2 cellular contexts compared by ENCODE assay signal in genomic region chr2:38634684-38635083, GRCh38.
TF ChIP-seq lines count a peak whose summit lies in the region.

No MANE protein-coding gene starts in this region.

TF ChIP-seq in HEK293, 187 proteins besides CTCF, POLR2A, EP300 and RAD21:
- TF ChIP-seq PRDM6 (tag by site-specific recombination; IDR thresholded peaks at IDR 0.05) (peak; percentile 37; the same call in 1 of the 2 replicates), ZBTB21 (tag by site-specific recombination; IDR thresholded peaks at IDR 0.05) (no peak)

TF ChIP-seq in GM12878, 131 proteins besides CTCF, POLR2A, EP300 and RAD21 (continues in another document):
- TF ChIP-seq ZNF687 (IDR thresholded peaks at IDR 0.05) (no peak; the same call in 1 of the 2 replicates), JUNB (IDR thresholded peaks at IDR 0.05) (peak; percentile 42; the same call in 1 of the 2 replicates), NR2F1 (conservative IDR thresholded peaks at IDR 0.05) (peak; percentile 97), MTA2 (IDR thresholded peaks at IDR 0.05; ENCODE audit: low read depth) (peak; percentile 82), PAX5 (IDR thresholded peaks at IDR 0.05; ENCODE audit: borderline replicate concordance, low read depth, low read length) (peak; percentile 61; the same call in 1 of the 2 replicates), HCFC1 (IDR thresholded peaks at IDR 0.05; ENCODE audit: low read length) (no peak), ASH2L (IDR thresholded peaks at IDR 0.05; ENCODE audit: borderline replicate concordance, low read depth) (0 out of 2 replicates have a peak, but pooled peaks have one; percentile 54), PML (IDR thresholded peaks at IDR 0.05; ENCODE audit: low read length) (0 out of 2 replicates have a peak, but pooled peaks have one; percentile 45), CHD2 (IDR thresholded peaks at IDR 0.05; ENCODE audit: borderline replicate concordance, low read depth, low read length) (peak; percentile 72; the same call in 1 of the 2 replicates), ATF7 (IDR thresholded peaks at IDR 0.05; ENCODE audit: low read depth) (peak; percentile 51), ZBTB33 (IDR thresholded peaks at IDR 0.05) (no peak), ZZZ3 (IDR thresholded peaks at IDR 0.05; ENCODE audit: control insufficient read depth, insufficient read length, low read depth) (no peak), EED (IDR thresholded peaks at IDR 0.05; ENCODE audit: low read depth) (no peak), STAT1 (conservative IDR thresholded peaks at IDR 0.05) (no peak), SP1 (IDR thresholded peaks at IDR 0.05; ENCODE audit: low read depth, low read length) (peak; percentile 63), NFXL1 (IDR thresholded peaks at IDR 0.05; ENCODE audit: borderline replicate concordance) (no peak), ZNF217 (IDR thresholded peaks at IDR 0.05) (no peak; the same call in 1 of the 2 replicates), NFIC (IDR thresholded peaks at IDR 0.05; ENCODE audit: low read depth, low read length) (peak; percentile 96), CREM (IDR thresholded peaks at IDR 0.05; ENCODE audit: low read depth) (peak; percentile 70), ESRRA (IDR thresholded peaks at IDR 0.05; ENCODE audit: low read length) (peak; percentile 99), IKZF1 (conservative IDR thresholded peaks at IDR 0.05) (peak; percentile 50; the same call in 1 of the 2 replicates), MYC (IDR thresholded peaks at IDR 0.05; ENCODE audit: insufficient read depth, insufficient read length, insufficient replicate concordance, low read length, severe bottlenecking) (no peak), CHD1 (IDR thresholded peaks at IDR 0.05; ENCODE audit: low read depth, low read length) (no peak), SUPT20H (IDR thresholded peaks at IDR 0.05; ENCODE audit: borderline replicate concordance, control insufficient read depth, low read depth, low read length) (no peak), MEF2A (IDR thresholded peaks at IDR 0.05; ENCODE audit: insufficient read depth, low read depth, low read length) (peak; percentile 96), SPI1 (IDR thresholded peaks at IDR 0.05; ENCODE audit: borderline replicate concordance, insufficient read depth, low read depth, low read length) (peak; percentile 67), DPF2 (IDR thresholded peaks at IDR 0.05) (peak; percentile 84), RAD51 (IDR thresholded peaks at IDR 0.05) (peak; percentile 52; the same call in 1 of the 2 replicates), NBN (IDR thresholded peaks at IDR 0.05) (0 out of 2 replicates have a peak, but pooled peaks have one; percentile 20), ZSCAN29 (IDR thresholded peaks at IDR 0.05) (no peak), EZH2 (IDR thresholded peaks at IDR 0.05; ENCODE audit: borderline replicate concordance, control insufficient read depth, low read depth, low read length) (no peak), BRCA1 (IDR thresholded peaks at IDR 0.05; ENCODE audit: low read depth, low read length) (no peak), RUNX3 (IDR thresholded peaks at IDR 0.05; ENCODE audit: low read length) (peak; percentile 97), BCL11A (IDR thresholded peaks at IDR 0.05; ENCODE audit: low read depth, low read length) (peak; percentile 83; the same call in 1 of the 2 replicates), FOXM1 (IDR thresholded peaks at IDR 0.05; ENCODE audit: low read depth, low read length) (peak; percentile 97), MEF2B (IDR thresholded peaks at IDR 0.05; ENCODE audit: partially characterized antibody, poor library complexity, severe bottlenecking) (peak; percentile 93), FOS (IDR thresholded peaks at IDR 0.05; ENCODE audit: borderline replicate concordance, extremely low read depth, insufficient read length) (no peak), ZBTB4 (CRISPR knock-in tag; IDR thresholded peaks at IDR 0.05) (no peak), TBL1XR1 (IDR thresholded peaks at IDR 0.05; ENCODE audit: low read depth, low read length) (peak; percentile 91), CEBPB (IDR thresholded peaks at IDR 0.05; ENCODE audit: borderline replicate concordance in 1 of 2, low read depth in 2 of 2, low read length in 2 of 2) (no peak), RCOR1 (conservative IDR thresholded peaks at IDR 0.05; ENCODE audit: low read depth, low read length) (0 out of 2 replicates have a peak, but pooled peaks have one; percentile 41), NR2C1 (IDR thresholded peaks at IDR 0.05) (peak; percentile 66), RELB (IDR thresholded peaks at IDR 0.05; ENCODE audit: low read depth) (peak; percentile 71; the same call in 1 of the 2 replicates)
- TF ChIP-seq, protein P1, sequence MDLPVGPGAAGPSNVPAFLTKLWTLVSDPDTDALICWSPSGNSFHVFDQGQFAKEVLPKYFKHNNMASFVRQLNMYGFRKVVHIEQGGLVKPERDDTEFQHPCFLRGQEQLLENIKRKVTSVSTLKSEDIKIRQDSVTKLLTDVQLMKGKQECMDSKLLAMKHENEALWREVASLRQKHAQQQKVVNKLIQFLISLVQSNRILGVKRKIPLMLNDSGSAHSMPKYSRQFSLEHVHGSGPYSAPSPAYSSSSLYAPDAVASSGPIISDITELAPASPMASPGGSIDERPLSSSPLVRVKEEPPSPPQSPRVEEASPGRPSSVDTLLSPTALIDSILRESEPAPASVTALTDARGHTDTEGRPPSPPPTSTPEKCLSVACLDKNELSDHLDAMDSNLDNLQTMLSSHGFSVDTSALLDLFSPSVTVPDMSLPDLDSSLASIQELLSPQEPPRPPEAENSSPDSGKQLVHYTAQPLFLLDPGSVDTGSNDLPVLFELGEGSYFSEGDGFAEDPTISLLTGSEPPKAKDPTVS (IDR thresholded peaks at IDR 0.05; ENCODE audit: low read depth, low read length), result no peak
- TF ChIP-seq, protein P2, sequence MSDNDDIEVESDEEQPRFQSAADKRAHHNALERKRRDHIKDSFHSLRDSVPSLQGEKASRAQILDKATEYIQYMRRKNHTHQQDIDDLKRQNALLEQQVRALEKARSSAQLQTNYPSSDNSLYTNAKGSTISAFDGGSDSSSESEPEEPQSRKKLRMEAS (IDR thresholded peaks at IDR 0.05; ENCODE audit: low read depth, low read length), result no peak
- TF ChIP-seq, protein P3, sequence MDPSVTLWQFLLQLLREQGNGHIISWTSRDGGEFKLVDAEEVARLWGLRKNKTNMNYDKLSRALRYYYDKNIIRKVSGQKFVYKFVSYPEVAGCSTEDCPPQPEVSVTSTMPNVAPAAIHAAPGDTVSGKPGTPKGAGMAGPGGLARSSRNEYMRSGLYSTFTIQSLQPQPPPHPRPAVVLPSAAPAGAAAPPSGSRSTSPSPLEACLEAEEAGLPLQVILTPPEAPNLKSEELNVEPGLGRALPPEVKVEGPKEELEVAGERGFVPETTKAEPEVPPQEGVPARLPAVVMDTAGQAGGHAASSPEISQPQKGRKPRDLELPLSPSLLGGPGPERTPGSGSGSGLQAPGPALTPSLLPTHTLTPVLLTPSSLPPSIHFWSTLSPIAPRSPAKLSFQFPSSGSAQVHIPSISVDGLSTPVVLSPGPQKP (IDR thresholded peaks at IDR 0.05; ENCODE audit: low read depth, low read length), result peak; percentile 34; the same call in 1 of the 2 replicates
- TF ChIP-seq, protein P4, sequence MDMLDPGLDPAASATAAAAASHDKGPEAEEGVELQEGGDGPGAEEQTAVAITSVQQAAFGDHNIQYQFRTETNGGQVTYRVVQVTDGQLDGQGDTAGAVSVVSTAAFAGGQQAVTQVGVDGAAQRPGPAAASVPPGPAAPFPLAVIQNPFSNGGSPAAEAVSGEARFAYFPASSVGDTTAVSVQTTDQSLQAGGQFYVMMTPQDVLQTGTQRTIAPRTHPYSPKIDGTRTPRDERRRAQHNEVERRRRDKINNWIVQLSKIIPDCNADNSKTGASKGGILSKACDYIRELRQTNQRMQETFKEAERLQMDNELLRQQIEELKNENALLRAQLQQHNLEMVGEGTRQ (IDR thresholded peaks at IDR 0.05; ENCODE audit: borderline replicate concordance, low read depth, low read length), result no peak
- TF ChIP-seq, protein P5, sequence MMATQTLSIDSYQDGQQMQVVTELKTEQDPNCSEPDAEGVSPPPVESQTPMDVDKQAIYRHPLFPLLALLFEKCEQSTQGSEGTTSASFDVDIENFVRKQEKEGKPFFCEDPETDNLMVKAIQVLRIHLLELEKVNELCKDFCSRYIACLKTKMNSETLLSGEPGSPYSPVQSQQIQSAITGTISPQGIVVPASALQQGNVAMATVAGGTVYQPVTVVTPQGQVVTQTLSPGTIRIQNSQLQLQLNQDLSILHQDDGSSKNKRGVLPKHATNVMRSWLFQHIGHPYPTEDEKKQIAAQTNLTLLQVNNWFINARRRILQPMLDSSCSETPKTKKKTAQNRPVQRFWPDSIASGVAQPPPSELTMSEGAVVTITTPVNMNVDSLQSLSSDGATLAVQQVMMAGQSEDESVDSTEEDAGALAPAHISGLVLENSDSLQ (IDR thresholded peaks at IDR 0.05), result no peak; the same call in 1 of the 2 replicates
